In the genomic region with DNA sequence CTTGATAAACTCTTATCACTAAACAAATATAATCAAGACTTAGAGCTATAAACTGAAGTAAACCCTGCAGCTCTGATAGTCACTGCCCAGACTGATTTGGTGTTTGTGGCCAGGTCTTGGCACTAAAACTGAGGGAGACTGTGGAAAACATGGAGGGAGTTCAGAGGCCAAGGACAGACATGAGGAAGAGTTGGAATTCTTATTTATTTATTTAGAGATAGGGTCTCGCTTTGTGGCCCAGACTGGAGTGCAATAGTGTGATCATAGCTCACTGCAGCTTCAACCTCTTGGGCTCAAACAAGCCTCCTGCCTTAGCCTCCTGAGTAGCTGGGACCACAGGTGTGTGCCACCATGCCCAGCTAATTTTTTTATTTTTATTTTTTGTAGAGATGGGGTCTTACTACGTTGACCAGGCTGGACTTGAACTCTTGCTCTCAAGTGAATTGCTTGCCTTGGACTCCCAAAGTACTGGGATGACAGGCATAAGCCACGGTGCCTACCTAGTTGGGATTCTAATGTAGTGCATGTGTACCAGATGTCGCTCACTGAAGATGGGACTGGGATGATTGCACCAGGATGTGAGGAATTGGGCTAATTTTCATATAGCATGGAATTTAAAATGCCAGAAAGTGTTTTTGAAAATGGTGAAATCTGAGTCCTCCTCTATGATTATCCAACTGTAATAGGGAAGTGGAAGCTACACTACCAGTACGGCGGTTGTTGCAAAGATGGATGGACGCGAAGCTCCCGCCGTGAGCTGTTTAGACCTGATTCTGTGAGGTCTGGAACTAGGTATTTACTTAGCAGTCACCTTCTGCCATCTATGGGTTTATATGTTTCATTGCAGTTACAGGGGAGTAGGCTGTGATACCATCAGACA, we compare ENCODE assay signal across 8 cellular contexts. TPM values are rescaled to one million over a fixed set of nuclear protein-coding genes. Genes with fewer than 3 reads are reported as not detected.
DNase-seq lines count a peak whose midpoint lies in the region; ATAC-seq and TF ChIP-seq lines count a peak whose summit lies in the region.

No MANE protein-coding gene starts in this region.

- ATAC-seq in GM19035 (IDR thresholded peaks at IDR 0.05; ENCODE audit: unreplicated experiment): peak; percentile 77
- peak; percentile 84 for ATAC-seq in HG03439 (IDR thresholded peaks at IDR 0.05; ENCODE audit: unreplicated experiment)
- ATAC-seq in WTC11: peak; percentile 98
- peak; percentile 75 for ATAC-seq in lung (ENCODE audit: insufficient read depth, low FRiP score)
- peak; percentile 78 to 79 for ATAC-seq in stimulated activated naive B cell treated with anti-CD40 and anti-IgM and Interleukin-4, amounts not matched to agents 10 μg/mL and 1 μg/mL and 100 μg/mL, for 72 hours (replicated peaks)

- DNase-seq in NCI-H460 (ENCODE audit: extremely low read depth, low read depth): peak; percentile 78
- peak; percentile 50 for DNase-seq in WTC11 (ENCODE audit: low spot score)
- peak; percentile 83 to 84 for DNase-seq in dermis microvascular lymphatic vessel endothelial cell (ENCODE audit: low read depth in 2 of 2)
- peak; percentile 45 for DNase-seq in lung (ENCODE audit: low spot score)
- peak; percentile 20 for DNase-seq in stimulated activated naive B cell treated with anti-CD40 and anti-IgM and Interleukin-4, amounts not matched to agents 10 μg/mL and 1 μg/mL and 100 μg/mL, for 72 hours

- no peaks in the 10 kb centered on the region for H3K9me3 ChIP-seq in lung (ENCODE audit: control insufficient read depth in 2 of 2, insufficient read depth in 1 of 2, low read length in 1 of 2)

- H3K4me3 ChIP-seq in lung: no peak overlapping the region

- POLR2A ChIA-PET in WTC11 (lab: Charles Lee): interaction anchor here (0.6 to 1.1 kb wide), 2 partner anchors 213 to 279 kb away, joined by 3 to 4 read pairs; no protein-coding TSS in a partner anchor

- TF ChIP-seq CTCF in C4-2B (conservative IDR thresholded peaks at IDR 0.05) (peak; percentile 83), WTC11 (IDR thresholded peaks at IDR 0.05) (no peak), lung (IDR thresholded peaks at IDR 0.05; ENCODE audit: control extremely low read depth, extremely low read depth) (peak; percentile 74)

- no peaks in the 10 kb centered on the region for H3K36me3 ChIP-seq in lung (ENCODE audit: control insufficient read depth in 2 of 2, insufficient read depth in 2 of 2, low read length in 2 of 2)

- 33 to 35% methylated on average over 10 of the region's 10 CpGs for WGBS in lung, 2 donors

- no peaks in the 10 kb centered on the region for H3K9me3 Mint-ChIP-seq in WTC11
- no peaks in the 10 kb centered on the region for H3K9me3 Mint-ChIP-seq in stimulated activated naive B cell treated with anti-CD40 and anti-IgM and Interleukin-4, amounts not matched to agents 10 μg/mL and 1 μg/mL and 100 μg/mL, for 72 hours

- H3K36me3 Mint-ChIP-seq in WTC11: no peaks in the 10 kb centered on the region
- peaks cover 0 to 3% of the 10 kb centered on the region in 2 donors for H3K36me3 Mint-ChIP-seq in stimulated activated naive B cell treated with anti-CD40 and anti-IgM and Interleukin-4, amounts not matched to agents 10 μg/mL and 1 μg/mL and 100 μg/mL, for 72 hours

- no peak overlapping the region for H3K4me3 Mint-ChIP-seq in WTC11
- no peak overlapping the region for H3K4me3 Mint-ChIP-seq in stimulated activated naive B cell treated with anti-CD40 and anti-IgM and Interleukin-4, amounts not matched to agents 10 μg/mL and 1 μg/mL and 100 μg/mL, for 72 hours

- no peaks in the 10 kb centered on the region for H3K27me3 ChIP-seq in lung (ENCODE audit: control insufficient read depth, insufficient read depth)

- H3K27me3 Mint-ChIP-seq in WTC11 (ENCODE audit: low read depth): no peaks in the 10 kb centered on the region
- peaks cover 66 to 75% of the 10 kb centered on the region in 2 donors for H3K27me3 Mint-ChIP-seq in stimulated activated naive B cell treated with anti-CD40 and anti-IgM and Interleukin-4, amounts not matched to agents 10 μg/mL and 1 μg/mL and 100 μg/mL, for 72 hours

- H3K4me1 ChIP-seq in lung (ENCODE audit: control insufficient read depth in 2 of 2, insufficient read depth in 2 of 2, low read length in 2 of 2): peaks cover 0 to 11% of the 10 kb centered on the region in 2 donors

- peaks cover 11% of the 10 kb centered on the region for H3K4me1 Mint-ChIP-seq in WTC11
- peaks cover 8 to 27% of the 10 kb centered on the region in 2 donors for H3K4me1 Mint-ChIP-seq in stimulated activated naive B cell treated with anti-CD40 and anti-IgM and Interleukin-4, amounts not matched to agents 10 μg/mL and 1 μg/mL and 100 μg/mL, for 72 hours

- CTCF ChIA-PET in WTC11 (lab: Charles Lee): interaction anchor here (0.6 to 2.5 kb wide), 43 partner anchors 9 to 1226 kb away, joined by 3 to 21 read pairs (median 4); no protein-coding TSS in a partner anchor

- H3K27ac ChIP-seq in C4-2B (no peak overlapping the region), lung (ENCODE audit: low read depth in 1 of 2, low read length in 1 of 2) (no peak overlapping the region)

- H3K27ac Mint-ChIP-seq in WTC11: no peak overlapping the region
- no peak overlapping the region for H3K27ac Mint-ChIP-seq in stimulated activated naive B cell treated with anti-CD40 and anti-IgM and Interleukin-4, amounts not matched to agents 10 μg/mL and 1 μg/mL and 100 μg/mL, for 72 hours

TF ChIP-seq in WTC11, 78 proteins besides CTCF, POLR2A, EP300 and RAD21:
- TF ChIP-seq ZNF416 (CRISPR knock-in tag; IDR thresholded peaks at IDR 0.05): no peak
- TF ChIP-seq, protein P1, sequence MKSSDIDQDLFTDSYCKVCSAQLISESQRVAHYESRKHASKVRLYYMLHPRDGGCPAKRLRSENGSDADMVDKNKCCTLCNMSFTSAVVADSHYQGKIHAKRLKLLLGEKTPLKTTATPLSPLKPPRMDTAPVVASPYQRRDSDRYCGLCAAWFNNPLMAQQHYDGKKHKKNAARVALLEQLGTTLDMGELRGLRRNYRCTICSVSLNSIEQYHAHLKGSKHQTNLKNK (CRISPR knock-in tag; IDR thresholded peaks at IDR 0.05): no peak
- TF ChIP-seq, protein P2, sequence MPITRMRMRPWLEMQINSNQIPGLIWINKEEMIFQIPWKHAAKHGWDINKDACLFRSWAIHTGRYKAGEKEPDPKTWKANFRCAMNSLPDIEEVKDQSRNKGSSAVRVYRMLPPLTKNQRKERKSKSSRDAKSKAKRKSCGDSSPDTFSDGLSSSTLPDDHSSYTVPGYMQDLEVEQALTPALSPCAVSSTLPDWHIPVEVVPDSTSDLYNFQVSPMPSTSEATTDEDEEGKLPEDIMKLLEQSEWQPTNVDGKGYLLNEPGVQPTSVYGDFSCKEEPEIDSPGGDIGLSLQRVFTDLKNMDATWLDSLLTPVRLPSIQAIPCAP (CRISPR knock-in tag; IDR thresholded peaks at IDR 0.05): no peak
- no peak for TF ChIP-seq NFATC4 (CRISPR knock-in tag; IDR thresholded peaks at IDR 0.05)
- TF ChIP-seq HMGA2 (CRISPR knock-in tag; IDR thresholded peaks at IDR 0.05): no peak
- TF ChIP-seq MXD4 (CRISPR knock-in tag; IDR thresholded peaks at IDR 0.05; ENCODE audit: borderline replicate concordance): no peak
- no peak for TF ChIP-seq JAZF1 (CRISPR knock-in tag; IDR thresholded peaks at IDR 0.05)
- TF ChIP-seq PRRX2 (CRISPR knock-in tag; IDR thresholded peaks at IDR 0.05): no peak
- TF ChIP-seq ATF1 (CRISPR knock-in tag; IDR thresholded peaks at IDR 0.05): no peak
- TF ChIP-seq, protein P3, sequence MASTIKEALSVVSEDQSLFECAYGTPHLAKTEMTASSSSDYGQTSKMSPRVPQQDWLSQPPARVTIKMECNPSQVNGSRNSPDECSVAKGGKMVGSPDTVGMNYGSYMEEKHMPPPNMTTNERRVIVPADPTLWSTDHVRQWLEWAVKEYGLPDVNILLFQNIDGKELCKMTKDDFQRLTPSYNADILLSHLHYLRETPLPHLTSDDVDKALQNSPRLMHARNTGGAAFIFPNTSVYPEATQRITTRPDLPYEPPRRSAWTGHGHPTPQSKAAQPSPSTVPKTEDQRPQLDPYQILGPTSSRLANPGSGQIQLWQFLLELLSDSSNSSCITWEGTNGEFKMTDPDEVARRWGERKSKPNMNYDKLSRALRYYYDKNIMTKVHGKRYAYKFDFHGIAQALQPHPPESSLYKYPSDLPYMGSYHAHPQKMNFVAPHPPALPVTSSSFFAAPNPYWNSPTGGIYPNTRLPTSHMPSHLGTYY (CRISPR knock-in tag; IDR thresholded peaks at IDR 0.05): no peak
- TF ChIP-seq, protein P4, sequence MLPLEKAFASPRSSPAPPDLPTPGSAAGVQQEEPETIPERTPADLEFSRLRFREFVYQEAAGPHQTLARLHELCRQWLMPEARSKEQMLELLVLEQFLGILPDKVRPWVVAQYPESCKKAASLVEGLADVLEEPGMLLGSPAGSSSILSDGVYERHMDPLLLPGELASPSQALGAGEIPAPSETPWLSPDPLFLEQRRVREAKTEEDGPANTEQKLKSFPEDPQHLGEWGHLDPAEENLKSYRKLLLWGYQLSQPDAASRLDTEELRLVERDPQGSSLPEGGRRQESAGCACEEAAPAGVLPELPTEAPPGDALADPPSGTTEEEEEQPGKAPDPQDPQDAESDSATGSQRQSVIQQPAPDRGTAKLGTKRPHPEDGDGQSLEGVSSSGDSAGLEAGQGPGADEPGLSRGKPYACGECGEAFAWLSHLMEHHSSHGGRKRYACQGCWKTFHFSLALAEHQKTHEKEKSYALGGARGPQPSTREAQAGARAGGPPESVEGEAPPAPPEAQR (CRISPR knock-in tag; IDR thresholded peaks at IDR 0.05): no peak
- TF ChIP-seq, protein P5, sequence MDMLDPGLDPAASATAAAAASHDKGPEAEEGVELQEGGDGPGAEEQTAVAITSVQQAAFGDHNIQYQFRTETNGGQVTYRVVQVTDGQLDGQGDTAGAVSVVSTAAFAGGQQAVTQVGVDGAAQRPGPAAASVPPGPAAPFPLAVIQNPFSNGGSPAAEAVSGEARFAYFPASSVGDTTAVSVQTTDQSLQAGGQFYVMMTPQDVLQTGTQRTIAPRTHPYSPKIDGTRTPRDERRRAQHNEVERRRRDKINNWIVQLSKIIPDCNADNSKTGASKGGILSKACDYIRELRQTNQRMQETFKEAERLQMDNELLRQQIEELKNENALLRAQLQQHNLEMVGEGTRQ (CRISPR knock-in tag; IDR thresholded peaks at IDR 0.05): no peak

RNA-seq across cellular contexts. Expression of a gene that starts 52.7 kb away (rescaled TPM):
- not detected in 2 replicates for total RNA-seq in NCI-H460 (2014; rRNA removed; shearing (Covaris generic))
- not detected in 2 replicates for polyA plus RNA-seq in NCI-H460 (2014; cell fraction: nucleus; rRNA removed)
- total RNA-seq in WTC11 (2021) (0.31 to 0.44 TPM in 2 of 3 replicates, not detected in the other), dermis microvascular lymphatic vessel endothelial cell (0.26 and 1.3 TPM in 2 replicates), lung (1 to 10 TPM; 1.0 to 3.9 TPM)
- polyA plus RNA-seq in lung: 1 to 10 TPM in 1 of 2 donors, under 1 TPM in 1; 0.10 to 1.8 TPM

Comparison
In these comparisons a context has a peak if more than half of its experiments do, and no peak if none do; other contexts are left out.
1. DNase-seq: peak in every context shown above with its lines; median percentile 84 in dermis microvascular lymphatic vessel endothelial cell; 78 in NCI-H460; 50 in WTC11; 45 in lung; 20 in stimulated activated naive B cell treated with anti-CD40 and anti-IgM and Interleukin-4, amounts not matched to agents 10 μg/mL and 1 μg/mL and 100 μg/mL, for 72 hours.